1 cellular context compared by ENCODE assay signal in genomic region chr17:77345260-77345910, GRCh38.
TF ChIP-seq lines count a peak whose summit lies in the region.

No MANE protein-coding gene starts in this region.

TF ChIP-seq in HCT116, 20 proteins besides CTCF, POLR2A, EP300 and RAD21 (continued from another document):
- TF ChIP-seq CEBPB (IDR thresholded peaks at IDR 0.05; ENCODE audit: low read depth) (no peak), ZFX (IDR thresholded peaks at IDR 0.05) (no peak), JUND (IDR thresholded peaks at IDR 0.05) (no peak), POLR2AphosphoS5 (IDR thresholded peaks at IDR 0.05; ENCODE audit: low read depth, low read length) (no peak), EZH2 (IDR thresholded peaks at IDR 0.05) (no peak), SRF (IDR thresholded peaks at IDR 0.05; ENCODE audit: low read depth) (no peak), MAX (IDR thresholded peaks at IDR 0.05) (no peak), CBX3 (IDR thresholded peaks at IDR 0.05; ENCODE audit: low read depth) (no peak), YY1 (IDR thresholded peaks at IDR 0.05; ENCODE audit: extremely low read depth, insufficient replicate concordance, low read depth, low read length) (no peak), ELF1 (IDR thresholded peaks at IDR 0.05; ENCODE audit: borderline replicate concordance, low read depth) (no peak)
